24 cellular contexts compared by ENCODE assay signal in genomic region chr2:38486213-38487026, GRCh38.
DNase-seq lines count a peak whose midpoint lies in the region; ATAC-seq and TF ChIP-seq lines count a peak whose summit lies in the region.
"Had no signal": no experiment of that assay in that cellular context is flagged by ENCODE, and none has a peak within 500 bp of the region (broad histone marks: within the 10 kb centered on the region; RNA-seq: fewer than 3 reads in every experiment).

No MANE protein-coding gene starts in this region.

- H3K27me3 ChIP-seq in GM23338 (ENCODE audit: insufficient read depth) (no peaks in the 10 kb centered on the region), neural progenitor cell (no peaks in the 10 kb centered on the region), sigmoid colon (no peaks in the 10 kb centered on the region)
- H3K27me3 ChIP-seq: BLaER1 treated with 17β-estradiol and CSF1 and Interleukin-3, amounts not matched to agents 10 nM and 100 nM; SJCRH30 had no signal

- no peaks in the 10 kb centered on the region for H4K20me1 ChIP-seq in GM23338 (replicated peaks; ENCODE audit: insufficient read depth)
- H4K20me1 ChIP-seq in neural progenitor cell (ENCODE audit: low read depth) = no peaks in the 10 kb centered on the region
- H4K20me1 ChIP-seq: BLaER1 treated with 17β-estradiol and CSF1 and Interleukin-3, amounts not matched to agents 10 nM and 100 nM had no signal

- TF ChIP-seq CTCF in GM23338 (conservative IDR thresholded peaks at IDR 0.05; ENCODE audit: low read depth in 2 of 2) = no peak
- TF ChIP-seq CTCF in neural progenitor cell (IDR thresholded peaks at IDR 0.05) = no peak
- no peak for TF ChIP-seq CTCF in sigmoid colon (IDR thresholded peaks at IDR 0.05)

- H3K27ac Mint-ChIP-seq in GM23338 (no peak overlapping the region), neural progenitor cell (peak overlapping the region; percentile 46)
- H3K27ac Mint-ChIP-seq: CD4-positive, alpha-beta memory T cell had no signal

- no peaks in the 10 kb centered on the region for H3K9me3 ChIP-seq in neural progenitor cell (ENCODE audit: low read depth)
- H3K9me3 ChIP-seq in sigmoid colon = no peaks in the 10 kb centered on the region
- H3K9me3 ChIP-seq: SJCRH30 had no signal

- no peak overlapping the region for H3K9ac ChIP-seq in neural progenitor cell
- H3K9ac ChIP-seq: BLaER1 treated with 17β-estradiol and CSF1 and Interleukin-3, amounts not matched to agents 10 nM and 100 nM; KMS-11 had no signal

- H3K4me3 Mint-ChIP-seq in GM23338 (no peak overlapping the region), neural progenitor cell (no peak overlapping the region)
- H3K4me3 Mint-ChIP-seq: CD4-positive, alpha-beta memory T cell had no signal

- H3K4me3 ChIP-seq in GM23338 = no peak overlapping the region
- no peak overlapping the region for H3K4me3 ChIP-seq in neural progenitor cell
- no peak overlapping the region for H3K4me3 ChIP-seq in sigmoid colon
- H3K4me3 ChIP-seq: BLaER1 treated with 17β-estradiol and CSF1 and Interleukin-3, amounts not matched to agents 10 nM and 100 nM; SJCRH30 had no signal

- H2AFZ ChIP-seq in GM23338 (peak overlapping the region; percentile 67), neural progenitor cell (replicated peaks) (peak overlapping the region; percentile 57)

- no peak for TF ChIP-seq EP300 in sigmoid colon (IDR thresholded peaks at IDR 0.05)

- no peak for DNase-seq in GM23338 (ENCODE audit: low spot score)
- DNase-seq in SK-N-DZ (ENCODE audit: low spot score) = peak; percentile 39
- no peak for DNase-seq in neural progenitor cell (ENCODE audit: low spot score)
- DNase-seq in sciatic nerve (ENCODE audit: low spot score) = no peak
- no peak for DNase-seq in HEK293T (ENCODE audit: extremely low spot score)
- no peak for DNase-seq in NCI-H1694 (lab: John Stamatoyannopoulos, UW)
- DNase-seq in sigmoid colon = no peak
- no peak for DNase-seq in epidermal melanocyte (ENCODE audit: insufficient read length, low spot score)
- DNase-seq: 8988T; Caco-2; CD4-positive, alpha-beta memory T cell; DMS 273 treated with DMSO at 0.1 percent for 48 hours; DND-41; NCI-H1105; NCI-H146; NCI-H2029 treated with DMSO at 0.1 percent for 48 hours; NCI-H226; NCI-H510A treated with DMSO at 0.1 percent for 48 hours; NCI-H748 treated with DMSO at 0.1 percent for 48 hours; NK-92 treated with Interleukin-12 subunit alpha and Interleukin-12 subunit beta, amount 100 ng/mL, for 24 hours; SJCRH30 had no signal

- TF ChIP-seq POLR2A in sigmoid colon (IDR thresholded peaks at IDR 0.05) = no peak

- 0 out of 2 replicates have a peak, but pooled peaks cover 4% of the 10 kb centered on the region for H3K9me2 ChIP-seq in GM23338 (ENCODE audit: insufficient read depth)

- WGBS in sigmoid colon, 2 donors = 82 to 87% methylated on average over 11 of the region's 11 CpGs

- POLR2A ChIA-PET in HEK293T (lab: Yijun Ruan, JAX) = no interaction called here

- H3K27ac ChIP-seq in GM23338 (ENCODE audit: low read depth) (no peak overlapping the region), neural progenitor cell (no peak overlapping the region), sigmoid colon (no peak overlapping the region)
- H3K27ac ChIP-seq: HL-60, KMS-11, SJCRH30 had no signal

- H3K9me3 Mint-ChIP-seq in GM23338 (peaks cover 5% of the 10 kb centered on the region; the same call in 2 of the 3 replicates), neural progenitor cell (peaks cover 3% of the 10 kb centered on the region)

- H3F3A ChIP-seq in GM23338 (replicated peaks; ENCODE audit: low read depth) (no peaks in the 10 kb centered on the region), neural progenitor cell (ENCODE audit: low read depth) (no peaks in the 10 kb centered on the region)

- peak; percentile 68 for ATAC-seq in GM23338
- peak; percentile 19 for ATAC-seq in sciatic nerve

- H3K4me1 Mint-ChIP-seq in GM23338 (peaks cover 16% of the 10 kb centered on the region), neural progenitor cell (no peaks in the 10 kb centered on the region)
- H3K4me1 Mint-ChIP-seq: CD4-positive, alpha-beta memory T cell had no signal

- peaks cover 4% of the 10 kb centered on the region for H3K27me3 Mint-ChIP-seq in GM23338 (ENCODE audit: insufficient read depth, low read depth, poor library complexity)
- H3K27me3 Mint-ChIP-seq in neural progenitor cell (ENCODE audit: insufficient read depth, low read depth) = peaks cover 2% of the 10 kb centered on the region
- H3K27me3 Mint-ChIP-seq: CD4-positive, alpha-beta memory T cell had no signal

- H3K79me2 ChIP-seq in GM23338 (replicated peaks; ENCODE audit: insufficient read depth) (no peaks in the 10 kb centered on the region), neural progenitor cell (ENCODE audit: low read depth) (no peaks in the 10 kb centered on the region)

- intact Hi-C loops in sciatic nerve (cut with DNase I) = no loop called here
- intact Hi-C loops in sigmoid colon (cut with DNase I) = no loop called here

- H3K36me3 Mint-ChIP-seq in GM23338 (ENCODE audit: low read depth) = no peaks in the 10 kb centered on the region
- no peaks in the 10 kb centered on the region for H3K36me3 Mint-ChIP-seq in neural progenitor cell
- H3K36me3 Mint-ChIP-seq: CD4-positive, alpha-beta memory T cell had no signal

- no peaks in the 10 kb centered on the region for H3K4me1 ChIP-seq in GM23338 (ENCODE audit: insufficient read depth)
- no peaks in the 10 kb centered on the region for H3K4me1 ChIP-seq in neural progenitor cell
- peaks cover 0 to 5% (median 0%) of the 10 kb centered on the region in 4 donors for H3K4me1 ChIP-seq in sigmoid colon
- H3K4me1 ChIP-seq: Caco-2 had no signal

- H3K4me2 ChIP-seq in GM23338 (no peak overlapping the region), neural progenitor cell (no peak overlapping the region)
- H3K4me2 ChIP-seq: KMS-11 had no signal

- no peaks in the 10 kb centered on the region for H3K36me3 ChIP-seq in GM23338 (ENCODE audit: insufficient read depth)
- H3K36me3 ChIP-seq in neural progenitor cell = no peaks in the 10 kb centered on the region
- peaks cover 0 to 10% (median 2%) of the 10 kb centered on the region in 4 donors for H3K36me3 ChIP-seq in sigmoid colon
- H3K36me3 ChIP-seq: BLaER1 treated with 17β-estradiol and CSF1 and Interleukin-3, amounts not matched to agents 10 nM and 100 nM; SJCRH30 had no signal

- CTCF ChIA-PET in HEK293T (lab: Yijun Ruan, JAX) = interaction anchor here (0.8 kb wide), 1 partner anchor 15 kb away, joined by 3 read pairs; no protein-coding TSS in a partner anchor

TF ChIP-seq in GM23338, 12 proteins besides CTCF, POLR2A, EP300 and RAD21 (continues in another document):
- no peak for TF ChIP-seq ZNF114 (CRISPR knock-in tag; IDR thresholded peaks at IDR 0.05)
- TF ChIP-seq ZNF331 (CRISPR knock-in tag; IDR thresholded peaks at IDR 0.05; ENCODE audit: low read depth) = no peak
- no peak for TF ChIP-seq CREB1 (CRISPR knock-in tag; IDR thresholded peaks at IDR 0.05; ENCODE audit: low read depth)
- TF ChIP-seq STAT1 (IDR thresholded peaks at IDR 0.05; ENCODE audit: unreplicated experiment) = no peak

TF ChIP-seq in HEK293T, 16 proteins besides CTCF, POLR2A, EP300 and RAD21:
- TF ChIP-seq BHLHE40 (IDR thresholded peaks at IDR 0.05; ENCODE audit: borderline replicate concordance) (no peak), FOXK2 (IDR thresholded peaks at IDR 0.05) (no peak)
TF ChIP-seq in HEK293T: peak in this region for 0.
